In genomic region chr18:20971886-20972267, GRCh38 we compare ENCODE assay signal across 7 cellular contexts.
DNase-seq lines count a peak whose midpoint lies in the region; ATAC-seq and TF ChIP-seq lines count a peak whose summit lies in the region.

No MANE protein-coding gene starts in this region.

- H3K36me3 Mint-ChIP-seq in T-helper 17 cell (ENCODE audit: low read depth) = peaks cover 20% of the 10 kb centered on the region

- CTCF ChIA-PET in GM10248 (lab: Yijun Ruan, JAX) = interaction anchor here (0.9 to 1.3 kb wide), 2 partner anchors 12 to 145 kb away, joined by 3 read pairs; no protein-coding TSS in a partner anchor

- H3K4me3 Mint-ChIP-seq in T-helper 17 cell = no peak overlapping the region

- no peaks in the 10 kb centered on the region for H3K9me3 ChIP-seq in T-helper 17 cell (ENCODE audit: control insufficient read depth, low read length, poor library complexity, severe bottlenecking)

- peaks cover 15% of the 10 kb centered on the region for H3K4me1 Mint-ChIP-seq in T-helper 17 cell

- POLR2A ChIA-PET in GM10248 (lab: Yijun Ruan, JAX) = no interaction called here

- peak; percentile 17 for DNase-seq in GM10248 (ENCODE audit: extremely low spot score)
- no peak for DNase-seq in T-helper 17 cell
- DNase-seq in hepatic stellate cell (ENCODE audit: low spot score) = peak; percentile 18
- no peak for DNase-seq in amniotic stem cell (lab: John Stamatoyannopoulos, UW)
- DNase-seq in head of caudate nucleus = no peak
- DNase-seq in NCI-H1930 (lab: John Stamatoyannopoulos, UW) = no peak

- H3K27ac Mint-ChIP-seq in T-helper 17 cell = no peak overlapping the region

- no peaks in the 10 kb centered on the region for H3K27me3 Mint-ChIP-seq in T-helper 17 cell

- TF ChIP-seq CTCF in GM10248 (IDR thresholded peaks at IDR 0.05; ENCODE audit: control extremely low read depth, extremely low read depth, low read depth, missing control alignments) = peak; percentile 30

- intact Hi-C loops in head of caudate nucleus (cut with DNase I) = no loop called here

- ATAC-seq in HG03196 (IDR thresholded peaks at IDR 0.05; ENCODE audit: unreplicated experiment) (peak; percentile 49), T-helper 17 cell (peak; percentile 57)

Comparison
In these comparisons a context has a peak if more than half of its experiments do, and no peak if none do; other contexts are left out.
1. DNase-seq: peak in GM10248 (single experiment) and hepatic stellate cell (single experiment); none in T-helper 17 cell (0 of 3), amniotic stem cell (single experiment), head of caudate nucleus (0 of 42) and NCI-H1930 (0 of 2).